Comparison of ENCODE assay signal across 8 cellular contexts in genomic region chr1:204506969-204507316, GRCh38. TPM values are rescaled to one million over a fixed set of nuclear protein-coding genes. Genes with fewer than 3 reads are reported as not detected.
DNase-seq lines count a peak whose midpoint lies in the region; ATAC-seq and TF ChIP-seq lines count a peak whose summit lies in the region.

No MANE protein-coding gene starts in this region.

- TF ChIP-seq CTCF in AG09319 (IDR thresholded peaks at IDR 0.05; ENCODE audit: low read depth, low read length) (no peak), choroid plexus epithelial cell (conservative IDR thresholded peaks at IDR 0.05; ENCODE audit: low read depth, low read length) (no peak)

- DNase-seq in AG09319 (ENCODE audit: extremely low read depth, low read depth) (peak; percentile 88), NCI-H460 (ENCODE audit: extremely low read depth, low read depth) (peak; percentile 96), choroid plexus epithelial cell (ENCODE audit: low read depth) (peak; percentile 96), left kidney (ENCODE audit: low read depth, low spot score) (peak; percentile 97)
- DNase-seq in activated CD4-positive, alpha-beta T cell treated with anti-CD3 and anti-CD28 coated beads for 1 hour: peak; percentile 87
- DNase-seq in stimulated activated CD4-positive, alpha-beta T cell treated with anti-CD3 and anti-CD28 coated beads, Interleukin-1b, Interleukin-23, amount 100 ng/mL, for 4 hours (ENCODE audit: low read depth in 2 of 2): peak; percentile 64 to 97

- peak overlapping the region; percentile 57 for H3K4me3 ChIP-seq in choroid plexus epithelial cell (ENCODE audit: low read depth, low read length)

- ATAC-seq in GM19043 (IDR thresholded peaks at IDR 0.05; ENCODE audit: low read depth, unreplicated experiment) (peak; percentile 56), HG03378 (IDR thresholded peaks at IDR 0.05; ENCODE audit: unreplicated experiment) (peak; percentile 45)

RNA-seq across cellular contexts. Expression of gene MDM4, which starts 9.3 kb away (rescaled TPM):
- 61.3 and 82.6 TPM in 2 replicates for total RNA-seq in NCI-H460 (2014; rRNA removed; shearing (Covaris generic))
- polyA plus RNA-seq in NCI-H460 (2014; cell fraction: nucleus; rRNA removed): 73.8 and 128 TPM in 2 replicates

RNA-seq across cellular contexts. Expression of gene PIK3C2B, which starts 12.3 kb away (rescaled TPM):
- total RNA-seq in NCI-H460 (2014; rRNA removed; shearing (Covaris generic)): 4.3 and 6.1 TPM in 2 replicates
- 5.8 and 12.9 TPM in 2 replicates for polyA plus RNA-seq in NCI-H460 (2014; cell fraction: nucleus; rRNA removed)

Comparison
In these comparisons a context has a peak if more than half of its experiments do, and no peak if none do; other contexts are left out.
1. Peak in every context shown above with its lines: DNase-seq, ATAC-seq and H3K4me3 ChIP-seq.